ENCODE assay signal across 8 cellular contexts in the genomic region with DNA sequence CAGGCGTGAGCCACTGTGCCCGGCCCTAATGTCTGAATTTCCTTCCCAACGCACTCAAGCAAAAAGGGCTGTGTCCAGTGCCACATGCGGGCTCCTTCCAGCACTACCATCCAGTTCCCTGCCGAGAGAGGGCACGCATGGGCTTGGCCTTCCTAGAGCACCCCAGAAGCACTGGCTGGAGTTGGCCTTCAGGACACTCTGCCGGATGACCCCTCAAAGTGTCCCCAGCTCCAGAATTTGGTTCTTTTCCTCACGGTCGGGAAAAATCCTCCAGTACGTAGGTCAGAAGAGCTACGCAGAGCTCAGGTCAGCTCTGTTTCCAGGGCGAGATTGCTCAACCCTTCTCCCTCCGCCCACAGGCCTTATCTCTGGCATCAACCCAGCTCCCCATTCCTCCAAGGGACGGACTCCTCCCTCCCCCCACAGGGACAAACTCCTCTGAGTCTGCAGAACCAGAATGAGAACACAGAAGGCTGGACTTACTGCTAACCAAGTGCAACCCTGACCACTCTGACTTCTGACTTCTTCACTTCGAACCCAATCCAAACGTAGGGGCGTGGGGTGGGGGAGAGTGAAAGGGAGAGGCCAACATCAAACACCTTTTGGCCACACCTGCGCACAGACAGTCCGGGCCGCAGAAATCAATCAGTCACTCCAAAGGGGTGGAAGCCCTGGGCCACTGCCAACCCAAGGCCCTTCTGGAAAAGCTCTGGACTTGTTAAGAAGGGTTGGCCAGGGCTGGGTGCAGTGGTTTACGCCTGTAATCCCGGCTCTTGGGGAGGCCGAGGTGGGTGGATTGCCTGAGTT. TPM values are rescaled to one million over a fixed set of nuclear protein-coding genes. Genes with fewer than 3 reads are reported as not detected.
A peak's percentile ranks its signal among the peaks of the same experiment; 100 is the strongest.
DNase-seq lines count a peak whose midpoint lies in the region; ATAC-seq, FAIRE-seq and TF ChIP-seq lines count a peak whose summit lies in the region.

No MANE protein-coding gene starts in this region.

- peak overlapping the region; percentile 76 for H3K4me2 ChIP-seq in K562 (ENCODE audit: insufficient read depth, low read length)

- DNase-seq in HUDEP-2 (lab: John Stamatoyannopoulos, UW; ENCODE audit: unreplicated experiment in 76 of 76) (peak in 73 of 76 experiments; percentile 18 to 94 (median 72)), K562 (ENCODE audit: extremely low read depth in 1 of 4, low spot score in 3 of 4) (peak; percentile 76 to 95 (median 86)), kidney (peak; percentile 95), T-helper 9 cell (no peak)
- DNase-seq in activated T-helper 1 cell treated with anti-CD3 and anti-CD28 coated beads, Interleukin-12 subunit alpha, Interleukin-12 subunit beta, Interleukin-2, Interleukin-4 antibody, amounts not matched to agents 30 ng/mL and 10 ng/mL and 1 ng/mL, durations not matched to agents 14 hours and 24 hours and 36 hours (ENCODE audit: low spot score) = no peak

- intact Hi-C loops in K562 (cut with micrococcal nuclease) (loop anchor here (2.0 kb wide), 1 partner anchor 17 kb away; no protein-coding TSS in a partner anchor), kidney (cut with DNase I) (no loop called here)
- intact Hi-C loops in activated T-helper 1 cell treated with anti-CD3 and anti-CD28 coated beads, Interleukin-12 subunit alpha, Interleukin-12 subunit beta, Interleukin-2, Interleukin-4 antibody, amounts not matched to agents 30 ng/mL and 10 ng/mL and 1 ng/mL, durations not matched to agents 14 hours and 24 hours and 36 hours (cut with micrococcal nuclease) = no loop called here

- peaks cover 54 to 73% of the 10 kb centered on the region in 2 experiments for H3K4me1 ChIP-seq in K562 (replicated peaks in 1 of 2; ENCODE audit: control insufficient read depth in 2 of 2, insufficient read depth in 2 of 2, low read length in 2 of 2)
- H3K4me1 ChIP-seq in kidney (ENCODE audit: control insufficient read depth in 1 of 2, insufficient read depth in 1 of 2, low read depth in 1 of 2, low read length in 2 of 2) = peaks cover 30 to 43% of the 10 kb centered on the region in 2 donors

- H3K9me3 Mint-ChIP-seq in activated T-helper 1 cell treated with anti-CD3 and anti-CD28 coated beads, Interleukin-12 subunit alpha, Interleukin-12 subunit beta, Interleukin-2, Interleukin-4 antibody, amounts not matched to agents 30 ng/mL and 10 ng/mL and 1 ng/mL, durations not matched to agents 14 hours and 24 hours and 36 hours = no peaks in the 10 kb centered on the region

- H3K9me3 ChIP-seq in K562 (replicated peaks; ENCODE audit: control insufficient read depth, insufficient read depth, low read depth, low read length) (no peaks in the 10 kb centered on the region), kidney (ENCODE audit: control insufficient read depth in 1 of 2, low read length in 2 of 2) (no peaks in the 10 kb centered on the region)

- peak overlapping the region; percentile 35 to 91 for H3K9ac ChIP-seq in K562 (ENCODE audit: insufficient read depth in 1 of 2, low read depth in 2 of 2, low read length in 2 of 2)
- H3K9ac ChIP-seq in kidney (ENCODE audit: low read length in 2 of 2) = peak overlapping the region; percentile 9 to 66

- H2AFZ ChIP-seq in K562 (ENCODE audit: low read depth, low read length) = peak overlapping the region; percentile 23; the same call in 1 of the 2 replicates

- CTCF ChIA-PET in K562 (lab: Yijun Ruan, JAX; ENCODE audit: low intra/inter-chr PET ratio) = interaction anchor here (0.6 kb wide), 1 partner anchor 10 kb away, joined by 3 read pairs; no protein-coding TSS in a partner anchor

- TF ChIP-seq RAD21 in K562 (CRISPR knock-in tag; conservative IDR thresholded peaks at IDR 0.05 in 1 of 2, IDR thresholded peaks at IDR 0.05 in 1 of 2) = peak in 1 of 2 experiments; percentile 26; a peak in 2 of 4 replicates

- BruUV-seq in K562 (replicated peaks; lab: Mats Ljungman, UMichigan) = no TSS peak

- POLR2A ChIA-PET in K562 (lab: Yijun Ruan, JAX) = interaction anchor here (0.7 to 1.3 kb wide), 6 partner anchors 10 to 51 kb away, joined by 3 to 7 read pairs (median 3); no protein-coding TSS in a partner anchor

- ATAC-seq in K562 (peak; percentile 34), GM21360 (IDR thresholded peaks at IDR 0.05; ENCODE audit: unreplicated experiment) (no peak), GM21515 (IDR thresholded peaks at IDR 0.05; ENCODE audit: unreplicated experiment) (no peak)

- peaks cover 7% of the 10 kb centered on the region for H3K4me1 Mint-ChIP-seq in activated T-helper 1 cell treated with anti-CD3 and anti-CD28 coated beads, Interleukin-12 subunit alpha, Interleukin-12 subunit beta, Interleukin-2, Interleukin-4 antibody, amounts not matched to agents 30 ng/mL and 10 ng/mL and 1 ng/mL, durations not matched to agents 14 hours and 24 hours and 36 hours (ENCODE audit: low read depth)

- TF ChIP-seq CTCF in K562 (IDR thresholded peaks at IDR 0.05 in 2 of 3, conservative IDR thresholded peaks at IDR 0.05 in 1 of 3; ENCODE audit: insufficient read depth in 2 of 3, low read depth in 1 of 3, low read length in 3 of 3) (no peak), kidney (IDR thresholded peaks at IDR 0.05; ENCODE audit: borderline replicate concordance, extremely low read depth, insufficient read depth) (no peak)

- peaks cover 72% of the 10 kb centered on the region for H3K79me2 ChIP-seq in K562 (ENCODE audit: control insufficient read depth, insufficient read depth, low read length)

- peaks cover 8% of the 10 kb centered on the region for H3K27me3 Mint-ChIP-seq in activated T-helper 1 cell treated with anti-CD3 and anti-CD28 coated beads, Interleukin-12 subunit alpha, Interleukin-12 subunit beta, Interleukin-2, Interleukin-4 antibody, amounts not matched to agents 30 ng/mL and 10 ng/mL and 1 ng/mL, durations not matched to agents 14 hours and 24 hours and 36 hours (ENCODE audit: insufficient read depth)

- TF ChIP-seq POLR2A in K562 (conservative IDR thresholded peaks at IDR 0.05) = peak; percentile 55; the same call in 1 of the 2 replicates

- no peak overlapping the region for H3K27ac Mint-ChIP-seq in activated T-helper 1 cell treated with anti-CD3 and anti-CD28 coated beads, Interleukin-12 subunit alpha, Interleukin-12 subunit beta, Interleukin-2, Interleukin-4 antibody, amounts not matched to agents 30 ng/mL and 10 ng/mL and 1 ng/mL, durations not matched to agents 14 hours and 24 hours and 36 hours

- H3K4me3 ChIP-seq in K562 = peak overlapping the region; percentile 23; the same call in 1 of the 2 replicates
- peak overlapping the region; percentile 55 to 65 for H3K4me3 ChIP-seq in kidney (ENCODE audit: low read length in 2 of 2)

- H3K27ac ChIP-seq in K562 (ENCODE audit: extremely low read depth, low read depth, low read length) (peak overlapping the region; percentile 56), kidney (ENCODE audit: low read depth in 2 of 2, low read length in 2 of 2) (peak overlapping the region; percentile 94 to 97), temporal lobe (ENCODE audit: low read depth, low read length) (peak overlapping the region; percentile 27)

- H3K4me3 Mint-ChIP-seq in activated T-helper 1 cell treated with anti-CD3 and anti-CD28 coated beads, Interleukin-12 subunit alpha, Interleukin-12 subunit beta, Interleukin-2, Interleukin-4 antibody, amounts not matched to agents 30 ng/mL and 10 ng/mL and 1 ng/mL, durations not matched to agents 14 hours and 24 hours and 36 hours = no peak overlapping the region

- H3K27me3 ChIP-seq in K562 (ENCODE audit: control insufficient read depth in 2 of 2, insufficient read depth in 2 of 2, low read length in 2 of 2) = no peaks in the 10 kb centered on the region

- H3K9me1 ChIP-seq in K562 (ENCODE audit: control insufficient read depth, insufficient read depth, low read length) = peaks cover 3% of the 10 kb centered on the region

- no peaks in the 10 kb centered on the region for H3K36me3 Mint-ChIP-seq in activated T-helper 1 cell treated with anti-CD3 and anti-CD28 coated beads, Interleukin-12 subunit alpha, Interleukin-12 subunit beta, Interleukin-2, Interleukin-4 antibody, amounts not matched to agents 30 ng/mL and 10 ng/mL and 1 ng/mL, durations not matched to agents 14 hours and 24 hours and 36 hours (ENCODE audit: low read depth)

- no peaks in the 10 kb centered on the region for H4K20me1 ChIP-seq in K562 (replicated peaks; ENCODE audit: control insufficient read depth, insufficient read depth, low read length)

- TF ChIP-seq EP300 in K562 (IDR thresholded peaks at IDR 0.05; ENCODE audit: low read length) = peak; percentile 77

- in situ Hi-C loops in K562 (cut with MboI) = no loop called here

- H3K36me3 ChIP-seq in K562 (ENCODE audit: control insufficient read depth, insufficient read depth, low read length) (peaks cover 8% of the 10 kb centered on the region; the same call in 1 of the 3 replicates), kidney (ENCODE audit: control insufficient read depth in 1 of 2, insufficient read depth in 2 of 2, low read length in 2 of 2) (no peaks in the 10 kb centered on the region)

- 3% methylated on average over 22 of the region's 23 CpGs for WGBS in K562 (ENCODE audit: insufficient coverage, low coverage, missing lambda C conversion rate)

- peak; percentile 98 for FAIRE-seq in K562 (lab: Jason Lieb, UNC)
- no peak for FAIRE-seq in kidney (lab: Jason Lieb, UNC)

RNA-seq across cellular contexts. Expression of gene CDC42EP4, which starts 3.6 kb away (rescaled TPM):
- total RNA-seq in K562 (2011; cell fraction: chromatin; rRNA removed; ENCODE audit: low replicate concordance) = 19.6 and 53.2 TPM in 2 replicates
- 40.4 and 45.0 TPM in 2 replicates for total RNA-seq in K562 (2011; cell fraction: nucleolus; rRNA removed)
- total RNA-seq in K562 (2011; cell fraction: nucleoplasm; rRNA removed) = 28.5 and 29.0 TPM in 2 replicates
- total RNA-seq in K562 (2014; rRNA removed) (16.1 and 19.9 TPM in 2 replicates), K562 (2014; rRNA removed; fragmentation: Illumina TruSeq; extraction: Trizol) (7.4 and 8.0 TPM in 2 replicates), K562 (2015; rRNA removed; fragmentation: Illumina TruSeq; extraction: Trizol) (15.9 TPM in 2 replicates), K562 (2021) (20.4 and 20.8 TPM in 2 replicates), kidney (76.9 TPM), temporal lobe (59.3 TPM)
- polyA plus RNA-seq in K562 (2011; rRNA removed) (8.8 and 12.3 TPM in 2 replicates), K562 (2014; fragmentation: Illumina TruSeq; extraction: Trizol) (10.2 and 15.3 TPM in 2 replicates), K562 (2014; fragmentation: Nextera tagmentation; extraction: Ambion mirVana) (1 to 10 TPM in 1 of 2 experiments, under 1 TPM in 1; 0.65 to 1.1 TPM), K562 (2014; rRNA removed) (13.3 and 13.4 TPM in 2 replicates), kidney (ENCODE audit: insufficient read depth, low read depth, low replicate concordance) (26.2 TPM)
- polyA plus RNA-seq in K562 (2011; cell fraction: cytosol; rRNA removed) = 9.2 and 35.2 TPM in 2 replicates
- polyA plus RNA-seq in K562 (2011; cell fraction: nucleus; rRNA removed) = 9.0 and 12.0 TPM in 2 replicates
- 19.2 and 20.7 TPM in 2 replicates for polyA plus RNA-seq in K562 (2012)
- 7.4 and 13.8 TPM in 2 replicates for polyA minus RNA-seq in K562 (2011; rRNA and poly(A)+ RNA removed)
- 14.7 and 19.6 TPM in 2 replicates for polyA minus RNA-seq in K562 (2011; cell fraction: cytosol; rRNA and poly(A)+ RNA removed)
- polyA minus RNA-seq in K562 (2011; cell fraction: nucleus; rRNA and poly(A)+ RNA removed) = 19.3 and 19.4 TPM in 2 replicates
- 0.78 and 1.1 TPM in 2 replicates for total RNA-seq in activated T-helper 1 cell treated with anti-CD3 and anti-CD28 coated beads, Interleukin-12 subunit alpha, Interleukin-12 subunit beta, Interleukin-2, Interleukin-4 antibody, amounts not matched to agents 30 ng/mL and 10 ng/mL and 1 ng/mL, durations not matched to agents 14 hours and 24 hours and 36 hours

RNA-seq across cellular contexts. Expression of gene CPSF4L, which starts 46.5 kb away (rescaled TPM):
- total RNA-seq in K562 (2011; cell fraction: chromatin; rRNA removed; ENCODE audit: low replicate concordance) = not detected in 2 replicates
- total RNA-seq in K562 (2011; cell fraction: nucleolus; rRNA removed) = not detected in 2 replicates
- not detected in 2 replicates for total RNA-seq in K562 (2011; cell fraction: nucleoplasm; rRNA removed)
- total RNA-seq in K562 (2014; rRNA removed) = not detected in 2 replicates
- total RNA-seq in K562 (2014; rRNA removed; fragmentation: Illumina TruSeq; extraction: Trizol) = not detected in 2 replicates
- not detected in 2 replicates for total RNA-seq in K562 (2015; rRNA removed; fragmentation: Illumina TruSeq; extraction: Trizol)
- total RNA-seq in K562 (2021) = not detected in 2 replicates
- not detected in 2 replicates for polyA plus RNA-seq in K562 (2011; rRNA removed)
- not detected in 2 replicates for polyA plus RNA-seq in K562 (2011; cell fraction: cytosol; rRNA removed)
- 0.08 TPM in 1 of 2 replicates, not detected in the other for polyA plus RNA-seq in K562 (2011; cell fraction: nucleus; rRNA removed)
- polyA plus RNA-seq in K562 (2012) = not detected in 2 replicates
- not detected in 2 replicates for polyA plus RNA-seq in K562 (2014; fragmentation: Illumina TruSeq; extraction: Trizol)
- not detected for polyA plus RNA-seq in K562 (2014; fragmentation: Nextera tagmentation; extraction: Ambion mirVana)
- polyA plus RNA-seq in K562 (2014; rRNA removed) = not detected in 2 replicates
- not detected in 2 replicates for polyA minus RNA-seq in K562 (2011; rRNA and poly(A)+ RNA removed)
- polyA minus RNA-seq in K562 (2011; cell fraction: cytosol; rRNA and poly(A)+ RNA removed) = not detected in 2 replicates
- not detected in 2 replicates for polyA minus RNA-seq in K562 (2011; cell fraction: nucleus; rRNA and poly(A)+ RNA removed)
- not detected for total RNA-seq in kidney
- not detected for polyA plus RNA-seq in kidney (ENCODE audit: insufficient read depth, low read depth, low replicate concordance)
- not detected for total RNA-seq in temporal lobe
- total RNA-seq in activated T-helper 1 cell treated with anti-CD3 and anti-CD28 coated beads, Interleukin-12 subunit alpha, Interleukin-12 subunit beta, Interleukin-2, Interleukin-4 antibody, amounts not matched to agents 30 ng/mL and 10 ng/mL and 1 ng/mL, durations not matched to agents 14 hours and 24 hours and 36 hours = not detected in 2 replicates

Comparison
In these comparisons a context has a peak if more than half of its experiments do, and no peak if none do; other contexts are left out.
1. DNase-seq: peak in HUDEP-2 (73 of 76), K562 (4 of 4) and kidney (single experiment); none in activated T-helper 1 cell treated with anti-CD3 and anti-CD28 coated beads, Interleukin-12 subunit alpha, Interleukin-12 subunit beta, Interleukin-2, Interleukin-4 antibody, amounts not matched to agents 30 ng/mL and 10 ng/mL and 1 ng/mL, durations not matched to agents 14 hours and 24 hours and 36 hours (single experiment) and T-helper 9 cell (single experiment).
2. H3K27ac ChIP-seq: peak in every context shown above with its lines; median percentile 96 in kidney; 56 in K562; 27 in temporal lobe.